In the genomic region with DNA sequence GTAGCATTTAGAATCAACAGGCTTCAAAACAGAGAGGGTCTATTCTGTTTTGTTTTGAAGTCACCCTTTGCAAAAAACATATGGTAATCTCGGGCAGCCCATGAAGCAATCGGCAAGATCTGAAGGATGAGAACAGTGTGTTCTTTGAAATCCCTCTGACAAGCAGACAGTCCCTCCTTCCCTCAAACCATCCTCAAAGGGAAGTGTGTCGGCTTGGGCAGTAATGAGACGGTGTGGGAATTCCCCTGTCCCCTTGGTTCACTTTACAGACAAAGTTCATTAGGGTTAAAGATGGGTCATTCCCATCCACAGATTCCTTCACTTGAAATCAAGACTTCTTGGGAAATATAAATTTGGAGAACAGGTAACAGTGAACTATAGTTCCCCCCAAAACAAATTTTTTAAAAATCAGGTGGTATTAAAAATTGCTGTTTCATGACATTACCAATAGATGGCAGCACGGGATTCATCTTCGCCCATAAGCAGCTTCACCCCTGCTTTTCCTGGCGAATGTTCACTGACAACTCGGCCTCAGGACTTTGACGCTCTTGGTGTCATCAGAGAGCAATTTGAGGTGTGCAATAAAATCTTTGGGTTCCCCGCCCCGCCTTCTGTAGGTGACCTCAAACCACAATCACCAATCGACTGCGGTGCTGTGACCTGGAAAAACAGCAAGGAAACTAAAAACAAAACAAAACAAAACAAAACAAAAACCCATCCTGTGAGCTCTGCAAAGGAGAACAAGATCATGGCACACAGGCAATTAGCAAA, we compare ENCODE assay signal across 8 cellular contexts.
DNase-seq lines count a peak whose midpoint lies in the region; ATAC-seq lines count a peak whose summit lies in the region.

No MANE protein-coding gene starts in this region.

- peak; percentile 87 for DNase-seq in Ammon's horn (ENCODE audit: low spot score)
- peak; percentile 82 for DNase-seq in NCI-H748 treated with DMSO at 0.1 percent for 48 hours (lab: John Stamatoyannopoulos, UW)
- DNase-seq in activated CD4-positive, alpha-beta T cell treated with anti-CD3 and anti-CD28 coated beads, Interleukin-2, amount 50 U/mL, for 48 hours: peak; percentile 66 to 77
- DNase-seq in effector CD8-positive, alpha-beta T cell (lab: John Stamatoyannopoulos, UW): peak; percentile 67
- DNase-seq in middle frontal gyrus (ENCODE audit: extremely low spot score, low spot score): peak; percentile 18
- DNase-seq in stimulated activated CD8-positive, alpha-beta memory T cell treated with anti-CD3 and anti-CD28 coated beads, Interleukin-4, amount 100 ng/mL, for 24 hours (ENCODE audit: low read depth): peak; percentile 45

- ATAC-seq in GM19043 (IDR thresholded peaks at IDR 0.05; ENCODE audit: low read depth, unreplicated experiment): peak; percentile 63
- ATAC-seq in HG03432 (IDR thresholded peaks at IDR 0.05; ENCODE audit: unreplicated experiment): peak; percentile 69

Comparison
In these comparisons a context has a peak if more than half of its experiments do, and no peak if none do; other contexts are left out.
1. Peak in every context shown above with its lines: DNase-seq and ATAC-seq.
2. DNase-seq: peak in every context shown above with its lines; median percentile 87 in Ammon's horn; 82 in NCI-H748 treated with DMSO at 0.1 percent for 48 hours; 72 in activated CD4-positive, alpha-beta T cell treated with anti-CD3 and anti-CD28 coated beads, Interleukin-2, amount 50 U/mL, for 48 hours; 67 in effector CD8-positive, alpha-beta T cell; 45 in stimulated activated CD8-positive, alpha-beta memory T cell treated with anti-CD3 and anti-CD28 coated beads, Interleukin-4, amount 100 ng/mL, for 24 hours; 18 in middle frontal gyrus.